In genomic region chr17:43584666-43585102, GRCh38 we compare ENCODE assay signal across 1 cellular context.
TF ChIP-seq lines count a peak whose summit lies in the region.

No MANE protein-coding gene starts in this region.

TF ChIP-seq in HepG2, 621 proteins besides CTCF, POLR2A, EP300 and RAD21 (continued from another document and continues in another):
- TF ChIP-seq ZNF280B (CRISPR knock-in tag; IDR thresholded peaks at IDR 0.05; ENCODE audit: borderline replicate concordance) = no peak
- TF ChIP-seq XBP1 (CRISPR knock-in tag; IDR thresholded peaks at IDR 0.05) = no peak
- TF ChIP-seq IRX3 (CRISPR knock-in tag; IDR thresholded peaks at IDR 0.05; ENCODE audit: borderline replicate concordance, low read depth) = no peak
- TF ChIP-seq ZNF569 (CRISPR knock-in tag; IDR thresholded peaks at IDR 0.05; ENCODE audit: borderline replicate concordance) = no peak
- TF ChIP-seq ZNF768 (CRISPR knock-in tag; IDR thresholded peaks at IDR 0.05) = no peak
- no peak for TF ChIP-seq ZNF557 (CRISPR knock-in tag; IDR thresholded peaks at IDR 0.05)
- peak; percentile 70 for TF ChIP-seq HDAC1 (CRISPR knock-in tag; IDR thresholded peaks at IDR 0.05)
- no peak for TF ChIP-seq PHF20 (CRISPR knock-in tag; IDR thresholded peaks at IDR 0.05)
- no peak for TF ChIP-seq ZNF142 (CRISPR knock-in tag; IDR thresholded peaks at IDR 0.05)
- peak; percentile 14 for TF ChIP-seq CBX1 (IDR thresholded peaks at IDR 0.05; ENCODE audit: low read depth)
- TF ChIP-seq ZSCAN20 (CRISPR knock-in tag; IDR thresholded peaks at IDR 0.05; ENCODE audit: borderline replicate concordance) = no peak
- no peak for TF ChIP-seq ZNF138 (CRISPR knock-in tag; IDR thresholded peaks at IDR 0.05; ENCODE audit: low read depth)
- TF ChIP-seq, protein P1, sequence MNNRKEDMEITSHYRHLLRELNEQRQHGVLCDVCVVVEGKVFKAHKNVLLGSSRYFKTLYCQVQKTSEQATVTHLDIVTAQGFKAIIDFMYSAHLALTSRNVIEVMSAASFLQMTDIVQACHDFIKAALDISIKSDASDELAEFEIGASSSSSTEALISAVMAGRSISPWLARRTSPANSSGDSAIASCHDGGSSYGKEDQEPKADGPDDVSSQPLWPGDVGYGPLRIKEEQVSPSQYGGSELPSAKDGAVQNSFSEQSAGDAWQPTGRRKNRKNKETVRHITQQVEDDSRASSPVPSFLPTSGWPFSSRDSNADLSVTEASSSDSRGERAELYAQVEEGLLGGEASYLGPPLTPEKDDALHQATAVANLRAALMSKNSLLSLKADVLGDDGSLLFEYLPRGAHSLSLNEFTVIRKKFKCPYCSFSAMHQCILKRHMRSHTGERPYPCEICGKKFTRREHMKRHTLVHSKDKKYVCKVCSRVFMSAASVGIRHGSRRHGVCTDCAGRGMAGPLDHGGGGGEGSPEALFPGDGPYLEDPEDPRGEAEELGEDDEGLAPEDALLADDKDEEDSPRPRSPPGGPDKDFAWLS (CRISPR knock-in tag; IDR thresholded peaks at IDR 0.05; ENCODE audit: borderline replicate concordance) = no peak
- no peak for TF ChIP-seq ZNF530 (CRISPR knock-in tag; IDR thresholded peaks at IDR 0.05; ENCODE audit: low read depth)
- TF ChIP-seq GATA4 (IDR thresholded peaks at IDR 0.05; ENCODE audit: borderline replicate concordance, low read depth) = peak; percentile 92
- no peak; the same call in 1 of the 2 replicates for TF ChIP-seq ZMYM3 (CRISPR knock-in tag; IDR thresholded peaks at IDR 0.05)
- TF ChIP-seq NRL (CRISPR knock-in tag; IDR thresholded peaks at IDR 0.05; ENCODE audit: borderline replicate concordance) = no peak
- TF ChIP-seq POLR2G (IDR thresholded peaks at IDR 0.05; ENCODE audit: low read depth, low read length) = no peak
- TF ChIP-seq TMF1 (CRISPR knock-in tag; IDR thresholded peaks at IDR 0.05; ENCODE audit: low read depth) = no peak
- TF ChIP-seq NR2F6 (IDR thresholded peaks at IDR 0.05) = peak; percentile 70
- TF ChIP-seq NR2F6 (CRISPR knock-in tag; IDR thresholded peaks at IDR 0.05) = peak; percentile 88
- no peak for TF ChIP-seq ZNF775 (CRISPR knock-in tag; IDR thresholded peaks at IDR 0.05; ENCODE audit: borderline replicate concordance)
- TF ChIP-seq ZNF720 (CRISPR knock-in tag; IDR thresholded peaks at IDR 0.05) = no peak
- TF ChIP-seq WIZ (CRISPR knock-in tag; IDR thresholded peaks at IDR 0.05) = no peak
- TF ChIP-seq SIX1 (CRISPR knock-in tag; IDR thresholded peaks at IDR 0.05; ENCODE audit: borderline replicate concordance) = peak; percentile 86; the same call in 1 of the 2 replicates
- TF ChIP-seq, protein P2, sequence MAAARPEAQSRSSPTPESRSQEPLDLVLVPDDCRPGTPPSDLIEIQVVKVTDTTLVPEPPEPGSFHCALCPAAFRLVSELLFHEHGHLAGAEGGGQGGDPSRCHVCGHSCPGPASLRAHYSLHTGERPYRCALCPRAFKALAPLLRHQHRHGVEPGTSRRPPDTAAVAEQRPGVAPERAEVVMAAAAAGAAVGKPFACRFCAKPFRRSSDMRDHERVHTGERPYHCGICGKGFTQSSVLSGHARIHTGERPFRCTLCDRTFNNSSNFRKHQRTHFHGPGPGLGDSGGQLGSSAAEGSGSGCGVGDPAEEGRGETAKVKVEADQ (CRISPR knock-in tag; IDR thresholded peaks at IDR 0.05; ENCODE audit: borderline replicate concordance) = no peak
- TF ChIP-seq AGO2 (optimal IDR thresholded peaks at IDR 0.05; ENCODE audit: low read depth, low read length) = no peak
- peak; percentile 34; the same call in 1 of the 2 replicates for TF ChIP-seq ZNF747 (CRISPR knock-in tag; IDR thresholded peaks at IDR 0.05; ENCODE audit: borderline replicate concordance)
- no peak for TF ChIP-seq ZNF773 (CRISPR knock-in tag; IDR thresholded peaks at IDR 0.05; ENCODE audit: borderline replicate concordance)
- no peak for TF ChIP-seq ELF1 (CRISPR knock-in tag; IDR thresholded peaks at IDR 0.05)
- no peak for TF ChIP-seq MED13 (CRISPR knock-in tag; IDR thresholded peaks at IDR 0.05)
- TF ChIP-seq, protein P3, sequence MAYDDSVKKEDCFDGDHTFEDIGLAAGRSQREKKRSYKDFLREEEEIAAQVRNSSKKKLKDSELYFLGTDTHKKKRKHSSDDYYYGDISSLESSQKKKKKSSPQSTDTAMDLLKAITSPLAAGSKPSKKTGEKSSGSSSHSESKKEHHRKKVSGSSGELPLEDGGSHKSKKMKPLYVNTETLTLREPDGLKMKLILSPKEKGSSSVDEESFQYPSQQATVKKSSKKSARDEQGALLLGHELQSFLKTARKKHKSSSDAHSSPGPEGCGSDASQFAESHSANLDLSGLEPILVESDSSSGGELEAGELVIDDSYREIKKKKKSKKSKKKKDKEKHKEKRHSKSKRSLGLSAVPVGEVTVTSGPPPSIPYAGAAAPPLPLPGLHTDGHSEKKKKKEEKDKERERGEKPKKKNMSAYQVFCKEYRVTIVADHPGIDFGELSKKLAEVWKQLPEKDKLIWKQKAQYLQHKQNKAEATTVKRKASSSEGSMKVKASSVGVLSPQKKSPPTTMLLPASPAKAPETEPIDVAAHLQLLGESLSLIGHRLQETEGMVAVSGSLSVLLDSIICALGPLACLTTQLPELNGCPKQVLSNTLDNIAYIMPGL (CRISPR knock-in tag; IDR thresholded peaks at IDR 0.05; ENCODE audit: borderline replicate concordance in 1 of 2, low read depth in 1 of 2) = no peak
- TF ChIP-seq IKZF5 (CRISPR knock-in tag; IDR thresholded peaks at IDR 0.05) = peak; percentile 53
- TF ChIP-seq ZSCAN22 (CRISPR knock-in tag; IDR thresholded peaks at IDR 0.05) = no peak
- no peak for TF ChIP-seq ZNF234 (CRISPR knock-in tag; conservative IDR thresholded peaks at IDR 0.05)
- peak; percentile 44; the same call in 1 of the 2 replicates for TF ChIP-seq ETV5 (CRISPR knock-in tag; IDR thresholded peaks at IDR 0.05; ENCODE audit: borderline replicate concordance)
- no peak for TF ChIP-seq KLF6 (CRISPR knock-in tag; IDR thresholded peaks at IDR 0.05)
- no peak for TF ChIP-seq PCBP2 (optimal IDR thresholded peaks at IDR 0.05; ENCODE audit: low read depth, low read length, poor library complexity, severe bottlenecking)
- TF ChIP-seq ELF3 (CRISPR knock-in tag; IDR thresholded peaks at IDR 0.05) = peak; percentile 78; the same call in 1 of the 2 replicates
- TF ChIP-seq CSRNP1 (CRISPR knock-in tag; IDR thresholded peaks at IDR 0.05) = no peak
- TF ChIP-seq SIN3B (IDR thresholded peaks at IDR 0.05; ENCODE audit: low read length) = no peak
- TF ChIP-seq PHF21A (CRISPR knock-in tag; IDR thresholded peaks at IDR 0.05) = peak; percentile 93
- TF ChIP-seq ZNF782 (CRISPR knock-in tag; IDR thresholded peaks at IDR 0.05; ENCODE audit: borderline replicate concordance) = no peak
- no peak for TF ChIP-seq ZNF274 (CRISPR knock-in tag; IDR thresholded peaks at IDR 0.05)
- TF ChIP-seq, protein P4, sequence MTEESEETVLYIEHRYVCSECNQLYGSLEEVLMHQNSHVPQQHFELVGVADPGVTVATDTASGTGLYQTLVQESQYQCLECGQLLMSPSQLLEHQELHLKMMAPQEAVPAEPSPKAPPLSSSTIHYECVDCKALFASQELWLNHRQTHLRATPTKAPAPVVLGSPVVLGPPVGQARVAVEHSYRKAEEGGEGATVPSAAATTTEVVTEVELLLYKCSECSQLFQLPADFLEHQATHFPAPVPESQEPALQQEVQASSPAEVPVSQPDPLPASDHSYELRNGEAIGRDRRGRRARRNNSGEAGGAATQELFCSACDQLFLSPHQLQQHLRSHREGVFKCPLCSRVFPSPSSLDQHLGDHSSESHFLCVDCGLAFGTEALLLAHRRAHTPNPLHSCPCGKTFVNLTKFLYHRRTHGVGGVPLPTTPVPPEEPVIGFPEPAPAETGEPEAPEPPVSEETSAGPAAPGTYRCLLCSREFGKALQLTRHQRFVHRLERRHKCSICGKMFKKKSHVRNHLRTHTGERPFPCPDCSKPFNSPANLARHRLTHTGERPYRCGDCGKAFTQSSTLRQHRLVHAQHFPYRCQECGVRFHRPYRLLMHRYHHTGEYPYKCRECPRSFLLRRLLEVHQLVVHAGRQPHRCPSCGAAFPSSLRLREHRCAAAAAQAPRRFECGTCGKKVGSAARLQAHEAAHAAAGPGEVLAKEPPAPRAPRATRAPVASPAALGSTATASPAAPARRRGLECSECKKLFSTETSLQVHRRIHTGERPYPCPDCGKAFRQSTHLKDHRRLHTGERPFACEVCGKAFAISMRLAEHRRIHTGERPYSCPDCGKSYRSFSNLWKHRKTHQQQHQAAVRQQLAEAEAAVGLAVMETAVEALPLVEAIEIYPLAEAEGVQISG (CRISPR knock-in tag; IDR thresholded peaks at IDR 0.05) = peak; percentile 25; the same call in 1 of the 2 replicates
- TF ChIP-seq ZNF772 (CRISPR knock-in tag; IDR thresholded peaks at IDR 0.05) = peak; percentile 60; the same call in 1 of the 2 replicates
- TF ChIP-seq BRCA1 (CRISPR knock-in tag; IDR thresholded peaks at IDR 0.05) = no peak
- 0 out of 2 replicates have a peak, but pooled peaks have one; percentile 13 for TF ChIP-seq NFYB (CRISPR knock-in tag; IDR thresholded peaks at IDR 0.05)
- TF ChIP-seq, protein P5, sequence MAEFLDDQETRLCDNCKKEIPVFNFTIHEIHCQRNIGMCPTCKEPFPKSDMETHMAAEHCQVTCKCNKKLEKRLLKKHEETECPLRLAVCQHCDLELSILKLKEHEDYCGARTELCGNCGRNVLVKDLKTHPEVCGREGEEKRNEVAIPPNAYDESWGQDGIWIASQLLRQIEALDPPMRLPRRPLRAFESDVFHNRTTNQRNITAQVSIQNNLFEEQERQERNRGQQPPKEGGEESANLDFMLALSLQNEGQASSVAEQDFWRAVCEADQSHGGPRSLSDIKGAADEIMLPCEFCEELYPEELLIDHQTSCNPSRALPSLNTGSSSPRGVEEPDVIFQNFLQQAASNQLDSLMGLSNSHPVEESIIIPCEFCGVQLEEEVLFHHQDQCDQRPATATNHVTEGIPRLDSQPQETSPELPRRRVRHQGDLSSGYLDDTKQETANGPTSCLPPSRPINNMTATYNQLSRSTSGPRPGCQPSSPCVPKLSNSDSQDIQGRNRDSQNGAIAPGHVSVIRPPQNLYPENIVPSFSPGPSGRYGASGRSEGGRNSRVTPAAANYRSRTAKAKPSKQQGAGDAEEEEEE (CRISPR knock-in tag; IDR thresholded peaks at IDR 0.05; ENCODE audit: borderline replicate concordance) = no peak
